ENCODE assay signal across 29 cellular contexts in genomic region chr12:78820946-78821345, GRCh38. TPM values are rescaled to one million over a fixed set of nuclear protein-coding genes. Genes with fewer than 3 reads are reported as not detected.
"Had no signal": no experiment of that assay in that cellular context is flagged by ENCODE, and none has a peak within 500 bp of the region (broad histone marks: within the 10 kb centered on the region; RNA-seq: fewer than 3 reads in every experiment).

No MANE protein-coding gene starts in this region.

- H3K27ac ChIP-seq: adrenal gland, ascending aorta, brain microvascular endothelial cell, coronary artery, dorsolateral prefrontal cortex, foreskin keratinocyte, gastrocnemius medialis, heart right ventricle had no signal

- H3K4me3 ChIP-seq: adrenal gland, ascending aorta, coronary artery, dorsolateral prefrontal cortex, gastrocnemius medialis, heart right ventricle had no signal

- H3K9me3 ChIP-seq: adrenal gland, ascending aorta, gastrocnemius medialis, heart right ventricle had no signal

- ATAC-seq: activated CD8-positive, alpha-beta T cell treated with anti-CD3 and anti-CD28 coated beads for 36 hours; activated naive CD8-positive, alpha-beta T cell treated with anti-CD3 and anti-CD28 coated beads, Interleukin-2, amount 50 U/mL, for 24 hours; esophagus mucosa; foreskin keratinocyte; gastrocnemius medialis; heart right ventricle had no signal

- DNase-seq: activated CD4-positive, alpha-beta T cell treated with anti-CD3 and anti-CD28 coated beads for 1 hour; activated CD4-positive, alpha-beta T cell treated with anti-CD3 and anti-CD28 coated beads for 4 hours; activated CD4-positive, alpha-beta T cell treated with anti-CD3 and anti-CD28 coated beads, Interleukin-2, amount 10 ng/mL, durations not matched to agents 7 days and 5 days; activated CD4-positive, alpha-beta T cell treated with anti-CD3 and anti-CD28 coated beads, Interleukin-2, amount 50 U/mL, for 48 hours; activated CD8-positive, alpha-beta memory T cell treated with anti-CD3 and anti-CD28 coated beads for 24 hours; activated CD8-positive, alpha-beta T cell treated with anti-CD3 and anti-CD28 coated beads for 36 hours; activated effector memory CD4-positive, alpha-beta T cell treated with anti-CD3 and anti-CD28 coated beads, Interleukin-2, amount 50 U/mL, for 16 hours; activated naive CD4-positive, alpha-beta T cell treated with anti-CD3 and anti-CD28 coated beads for 36 hours; activated naive CD8-positive, alpha-beta T cell treated with anti-CD3 and anti-CD28 coated beads for 36 hours; activated naive CD8-positive, alpha-beta T cell treated with anti-CD3 and anti-CD28 coated beads, Interleukin-2, amount 50 U/mL, for 24 hours; activated T-cell treated with anti-CD3 and anti-CD28 coated beads, Interleukin-2, amount 50 U/mL, for 1 hour; activated T-cell treated with anti-CD3 and anti-CD28 coated beads, Interleukin-2, amount 50 U/mL, for 48 hours; adrenal gland; amygdala; brain microvascular endothelial cell; dorsolateral prefrontal cortex; effector memory CD4-positive, alpha-beta T cell; endodermal cell; foreskin keratinocyte; gastrocnemius medialis; heart right ventricle; T-helper 2 cell had no signal

- H3K4me1 ChIP-seq: adrenal gland, ascending aorta, foreskin keratinocyte, gastrocnemius medialis, heart right ventricle had no signal

- H3K27me3 ChIP-seq: adrenal gland, ascending aorta, brain microvascular endothelial cell, dorsolateral prefrontal cortex, foreskin keratinocyte, gastrocnemius medialis, heart right ventricle had no signal

- H3K36me3 ChIP-seq: adrenal gland, ascending aorta, brain microvascular endothelial cell, gastrocnemius medialis, heart right ventricle had no signal

RNA-seq across cellular contexts. Expression of gene SYT1, which starts 43.6 kb away (rescaled TPM):
- total RNA-seq: activated CD4-positive, alpha-beta T cell treated with anti-CD3 and anti-CD28 coated beads, Interleukin-2, amount 10 ng/mL, durations not matched to agents 7 days and 5 days; activated CD8-positive, alpha-beta T cell treated with anti-CD3 and anti-CD28 coated beads for 36 hours; activated naive CD4-positive, alpha-beta T cell treated with anti-CD3 and anti-CD28 coated beads for 36 hours; activated naive CD8-positive, alpha-beta T cell treated with anti-CD3 and anti-CD28 coated beads for 36 hours; activated T-helper 1 cell treated with anti-CD3 and anti-CD28 coated beads, Interleukin-12 subunit alpha, Interleukin-12 subunit beta, Interleukin-2, Interleukin-4 antibody, amounts not matched to agents 30 ng/mL and 10 ng/mL and 1 ng/mL, durations not matched to agents 14 hours and 24 hours and 36 hours; activated T-helper 2 cell treated with anti-CD3 and anti-CD28 coated beads, Interferon-gamma antibody, Interleukin-2, Interleukin-4, amounts not matched to agents 10 μg/mL and 5 μg/mL and 100 μg/mL, durations not matched to agents 14 hours and 24 hours and 36 hours; cardiac septum; T-helper 1 cell treated with Interleukin-12 subunit alpha and Interleukin-12 subunit beta and Interleukin-4 antibody, amounts not matched to agents 30 ng/mL and 1 ng/mL, for 36 hours had no signal
